In genomic region chr9:121836382-121836885, GRCh38 we compare ENCODE assay signal across 21 cellular contexts.
DNase-seq lines count a peak whose midpoint lies in the region; ATAC-seq and TF ChIP-seq lines count a peak whose summit lies in the region.
"Had no signal": no experiment of that assay in that cellular context is flagged by ENCODE, and none has a peak within 500 bp of the region (broad histone marks: within the 10 kb centered on the region; RNA-seq: fewer than 3 reads in every experiment).

No MANE protein-coding gene starts in this region.

- H3K4ac ChIP-seq in IMR-90 (ENCODE audit: low read depth, low read length), result peak overlapping the region; percentile 32; the same call in 1 of the 2 replicates

- no peak overlapping the region for H2BK15ac ChIP-seq in IMR-90 (ENCODE audit: low read depth, low read length)

- peak overlapping the region; percentile 24; the same call in 1 of the 2 replicates for H3K23ac ChIP-seq in IMR-90 (ENCODE audit: low read depth, low read length)

- TF ChIP-seq POLR2A in IMR-90 (IDR thresholded peaks at IDR 0.05; ENCODE audit: low read depth, low read length) (no peak), stomach (IDR thresholded peaks at IDR 0.05) (no peak)

- intact Hi-C loops in IMR-90 (cut with micrococcal nuclease) (no loop called here), stomach (cut with DNase I; ENCODE audit: low total_unique reads) (no loop called here), A673 (cut with micrococcal nuclease; ENCODE audit: unreplicated experiment) (loop anchor here (5.0 kb wide), 1 partner anchor 156 kb away; no protein-coding TSS in a partner anchor)

- H4K91ac ChIP-seq in IMR-90 (ENCODE audit: insufficient read depth, low read depth, low read length), result peak overlapping the region; percentile 0; the same call in 1 of the 2 replicates

- no peak overlapping the region for H4K8ac ChIP-seq in IMR-90 (ENCODE audit: low read depth in 2 of 2, low read length in 2 of 2)

- peak overlapping the region; percentile 43; the same call in 1 of the 2 replicates for H2BK20ac ChIP-seq in IMR-90 (ENCODE audit: low read depth, low read length)

- ATAC-seq in IMR-90 (ENCODE audit: low read depth) (no peak), left lobe of liver (no peak)
- ATAC-seq: Right ventricle myocardium inferior had no signal

- dilution Hi-C loops in IMR-90 (cut with HindIII; ENCODE audit: low sequenced_read_pairs, unreplicated experiment), result no loop called here

- H2BK5ac ChIP-seq in IMR-90 (ENCODE audit: low read depth, low read length, poor library complexity, severe bottlenecking), result no peak overlapping the region

- H2AFZ ChIP-seq in IMR-90 (replicated peaks; ENCODE audit: low read length, poor library complexity), result no peak overlapping the region

- 100% methylated on average over 1 of the region's 3 CpGs; no CpG with 5 or more reads in 1 of the 2 experiments for WGBS in IMR-90 (ENCODE audit: extremely low coverage in 2 of 2, insufficient read length in 1 of 2), 2 experiments
- whole genome bisulfite sequencing in stomach, 5 donors, result 71 to 85% (median 83%) methylated on average over 3 of the region's 3 CpGs

- no peak for TF ChIP-seq RAD21 in IMR-90 (IDR thresholded peaks at IDR 0.05; ENCODE audit: low read length)

- H2AK9ac ChIP-seq in IMR-90 (replicated peaks; ENCODE audit: low read depth, low read length, poor library complexity), result no peak overlapping the region

- peak overlapping the region; percentile 9; the same call in 1 of the 2 replicates for H3K18ac ChIP-seq in IMR-90 (ENCODE audit: low read depth, low read length)

- TF ChIP-seq CTCF in IMR-90 (conservative IDR thresholded peaks at IDR 0.05; ENCODE audit: low read depth, low read length) (no peak), stomach (IDR thresholded peaks at IDR 0.05) (no peak), A673 (conservative IDR thresholded peaks at IDR 0.05; ENCODE audit: low read depth, low read length) (no peak)

- peaks cover 18% of the 10 kb centered on the region for H3K9me1 ChIP-seq in IMR-90 (ENCODE audit: insufficient read depth, low read length)

- H3K56ac ChIP-seq in IMR-90 (ENCODE audit: extremely low read depth, insufficient read depth, low read length), result no peak overlapping the region

- H3K27ac ChIP-seq in IMR-90 (ENCODE audit: insufficient read depth, low read length), result no peak overlapping the region
- no peak overlapping the region for H3K27ac ChIP-seq in stomach
- no peak overlapping the region for H3K27ac ChIP-seq in A673 (ENCODE audit: low read depth, low read length, poor library complexity, severe bottlenecking)
- H3K27ac ChIP-seq: C4-2B, KMS-11 had no signal

- H3K4me2 ChIP-seq in IMR-90 (ENCODE audit: low read depth, low read length), result no peak overlapping the region
- H3K4me2 ChIP-seq: KMS-11 had no signal

- in situ Hi-C loops in IMR-90 (cut with MboI; ENCODE audit: low sequenced_read_pairs), result no loop called here

- BruUV-seq in IMR-90 (replicated peaks; lab: Mats Ljungman, UMichigan) (no TSS peak), A673 (replicated peaks; lab: Mats Ljungman, UMichigan) (no TSS peak)

- H4K20me1 ChIP-seq in IMR-90 (ENCODE audit: insufficient read depth, low read length), result no peaks in the 10 kb centered on the region

- H3K36me3 ChIP-seq in IMR-90 (ENCODE audit: control insufficient read depth, insufficient read depth, low read length), result no peaks in the 10 kb centered on the region
- H3K36me3 ChIP-seq in stomach, result no peaks in the 10 kb centered on the region
- no peaks in the 10 kb centered on the region for H3K36me3 ChIP-seq in A673 (ENCODE audit: insufficient read depth, low read length, poor library complexity, severe bottlenecking)
- H3K36me3 ChIP-seq: HAP-1 had no signal

- peak overlapping the region; percentile 59; the same call in 1 of the 2 replicates for H2AK5ac ChIP-seq in IMR-90 (ENCODE audit: low read depth, low read length)

- H2BK120ac ChIP-seq in IMR-90 (ENCODE audit: low read depth, low read length), result peak overlapping the region; percentile 14; the same call in 1 of the 2 replicates

- no peaks in the 10 kb centered on the region for H3K9me3 ChIP-seq in IMR-90 (ENCODE audit: control insufficient read depth, insufficient read depth, low read length)
- no peaks in the 10 kb centered on the region for H3K9me3 ChIP-seq in stomach
- H3K9me3 ChIP-seq in A673 (ENCODE audit: low read depth, low read length, poor library complexity, severe bottlenecking), result no peaks in the 10 kb centered on the region
- H3K9me3 ChIP-seq: HAP-1 had no signal

- H3K79me1 ChIP-seq in IMR-90 (ENCODE audit: low read depth in 1 of 2, low read length in 2 of 2), result peaks cover 0 to 5% of the 10 kb centered on the region in 2 experiments; a peak in 1 of 4 replicates

- POLR2A ChIA-PET in IMR-90 (lab: Charles Lee; ENCODE audit: unreplicated experiment), result no interaction called here
- POLR2A ChIA-PET in A673 (lab: Charles Lee; ENCODE audit: low non-redundant PET), result no interaction called here

- CTCF ChIA-PET in IMR-90 (lab: Yijun Ruan, JAX) (no interaction called here), A673 (lab: Charles Lee) (no interaction called here)

- H3K4me1 ChIP-seq in IMR-90 (ENCODE audit: control insufficient read depth, insufficient read depth, low read length) (peaks cover 19% of the 10 kb centered on the region), stomach (peaks cover 0 to 7% (median 0%) of the 10 kb centered on the region in 4 donors), A673 (ENCODE audit: insufficient read depth, low read length, poor library complexity, severe bottlenecking) (no peaks in the 10 kb centered on the region)
- H3K4me1 ChIP-seq: HAP-1 had no signal

- no peaks in the 10 kb centered on the region for H3K27me3 ChIP-seq in IMR-90 (ENCODE audit: control insufficient read depth, insufficient read depth, low read length)
- H3K27me3 ChIP-seq in stomach, result no peaks in the 10 kb centered on the region
- no peaks in the 10 kb centered on the region for H3K27me3 ChIP-seq in A673 (replicated peaks; ENCODE audit: insufficient read depth, low read depth, low read length, poor library complexity)

- no peak overlapping the region for H3K4me3 ChIP-seq in IMR-90 (ENCODE audit: insufficient read depth, low read depth, low read length)
- no peak overlapping the region for H3K4me3 ChIP-seq in stomach
- no peak overlapping the region for H3K4me3 ChIP-seq in A673 (ENCODE audit: low read depth, low read length, poor library complexity, severe bottlenecking)
- H3K4me3 ChIP-seq: HAP-1 had no signal

- H4K5ac ChIP-seq in IMR-90 (ENCODE audit: low read depth, low read length), result no peak overlapping the region

- TF ChIP-seq EP300 in stomach (IDR thresholded peaks at IDR 0.05), result no peak

- DNase-seq in D341Med (ENCODE audit: low spot score), result peak; percentile 7
- no peak for DNase-seq in IMR-90
- peak; percentile 16 for DNase-seq in left lobe of liver (ENCODE audit: low spot score)
- DNase-seq in stomach, result peak; percentile 4
- no peak for DNase-seq in A673 (ENCODE audit: low spot score)
- no peak for DNase-seq in activated effector memory CD4-positive, alpha-beta T cell treated with Interleukin-2 at 50 U/mL for 16 hours
- no peak for DNase-seq in AG08396 (ENCODE audit: low spot score)
- DNase-seq: ACHN, AML-193, DMS79, MV-4-11, NCI-H1417, NCI-H187, NCI-H2107, NCI-H2227 treated with DMSO at 0.1 percent for 48 hours, NCI-H510A treated with DMSO at 0.1 percent for 48 hours, NCI-H774 had no signal

- no peak overlapping the region for H3K9ac ChIP-seq in IMR-90 (ENCODE audit: low read depth, low read length)
- H3K9ac ChIP-seq: KMS-11 had no signal

- peak overlapping the region; percentile 26; the same call in 1 of the 2 replicates for H3K14ac ChIP-seq in IMR-90 (replicated peaks; ENCODE audit: low read depth, low read length)

TF ChIP-seq in IMR-90, 13 proteins besides CTCF, POLR2A, EP300 and RAD21:
- TF ChIP-seq RCOR1 (IDR thresholded peaks at IDR 0.05; ENCODE audit: insufficient replicate concordance, low read length) (no peak), RFX5 (IDR thresholded peaks at IDR 0.05; ENCODE audit: low read depth, low read length) (no peak), SMC3 (IDR thresholded peaks at IDR 0.05; ENCODE audit: low read depth, low read length) (no peak), MXI1 (IDR thresholded peaks at IDR 0.05; ENCODE audit: borderline replicate concordance, low read depth, low read length) (no peak), FOS (IDR thresholded peaks at IDR 0.05; ENCODE audit: low read depth, low read length) (no peak), BHLHE40 (IDR thresholded peaks at IDR 0.05; ENCODE audit: low read depth, low read length) (no peak), MAFK (IDR thresholded peaks at IDR 0.05; ENCODE audit: low read depth, low read length) (no peak), NFE2L2 (IDR thresholded peaks at IDR 0.05; ENCODE audit: low read depth, low read length) (no peak), CHD1 (IDR thresholded peaks at IDR 0.05; ENCODE audit: low read depth, low read length) (no peak), CEBPB (IDR thresholded peaks at IDR 0.05; ENCODE audit: low read depth, low read length) (no peak), MAZ (IDR thresholded peaks at IDR 0.05; ENCODE audit: borderline replicate concordance, low read depth, low read length) (no peak)
- TF ChIP-seq, protein P1, sequence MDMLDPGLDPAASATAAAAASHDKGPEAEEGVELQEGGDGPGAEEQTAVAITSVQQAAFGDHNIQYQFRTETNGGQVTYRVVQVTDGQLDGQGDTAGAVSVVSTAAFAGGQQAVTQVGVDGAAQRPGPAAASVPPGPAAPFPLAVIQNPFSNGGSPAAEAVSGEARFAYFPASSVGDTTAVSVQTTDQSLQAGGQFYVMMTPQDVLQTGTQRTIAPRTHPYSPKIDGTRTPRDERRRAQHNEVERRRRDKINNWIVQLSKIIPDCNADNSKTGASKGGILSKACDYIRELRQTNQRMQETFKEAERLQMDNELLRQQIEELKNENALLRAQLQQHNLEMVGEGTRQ (IDR thresholded peaks at IDR 0.05; ENCODE audit: low read depth, low read length), result no peak
- TF ChIP-seq, protein P2, sequence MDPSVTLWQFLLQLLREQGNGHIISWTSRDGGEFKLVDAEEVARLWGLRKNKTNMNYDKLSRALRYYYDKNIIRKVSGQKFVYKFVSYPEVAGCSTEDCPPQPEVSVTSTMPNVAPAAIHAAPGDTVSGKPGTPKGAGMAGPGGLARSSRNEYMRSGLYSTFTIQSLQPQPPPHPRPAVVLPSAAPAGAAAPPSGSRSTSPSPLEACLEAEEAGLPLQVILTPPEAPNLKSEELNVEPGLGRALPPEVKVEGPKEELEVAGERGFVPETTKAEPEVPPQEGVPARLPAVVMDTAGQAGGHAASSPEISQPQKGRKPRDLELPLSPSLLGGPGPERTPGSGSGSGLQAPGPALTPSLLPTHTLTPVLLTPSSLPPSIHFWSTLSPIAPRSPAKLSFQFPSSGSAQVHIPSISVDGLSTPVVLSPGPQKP (IDR thresholded peaks at IDR 0.05; ENCODE audit: borderline replicate concordance, low read depth, low read length), result no peak

Comparison
In these comparisons a context has a peak if more than half of its experiments do, and no peak if none do; other contexts are left out.
1. DNase-seq: peak in D341Med (single experiment), left lobe of liver (single experiment) and stomach (single experiment); none in IMR-90 (single experiment), A673 (single experiment), activated effector memory CD4-positive, alpha-beta T cell treated with Interleukin-2 at 50 U/mL for 16 hours (single experiment) and AG08396 (single experiment).